9 cellular contexts compared by ENCODE assay signal in the genomic region with DNA sequence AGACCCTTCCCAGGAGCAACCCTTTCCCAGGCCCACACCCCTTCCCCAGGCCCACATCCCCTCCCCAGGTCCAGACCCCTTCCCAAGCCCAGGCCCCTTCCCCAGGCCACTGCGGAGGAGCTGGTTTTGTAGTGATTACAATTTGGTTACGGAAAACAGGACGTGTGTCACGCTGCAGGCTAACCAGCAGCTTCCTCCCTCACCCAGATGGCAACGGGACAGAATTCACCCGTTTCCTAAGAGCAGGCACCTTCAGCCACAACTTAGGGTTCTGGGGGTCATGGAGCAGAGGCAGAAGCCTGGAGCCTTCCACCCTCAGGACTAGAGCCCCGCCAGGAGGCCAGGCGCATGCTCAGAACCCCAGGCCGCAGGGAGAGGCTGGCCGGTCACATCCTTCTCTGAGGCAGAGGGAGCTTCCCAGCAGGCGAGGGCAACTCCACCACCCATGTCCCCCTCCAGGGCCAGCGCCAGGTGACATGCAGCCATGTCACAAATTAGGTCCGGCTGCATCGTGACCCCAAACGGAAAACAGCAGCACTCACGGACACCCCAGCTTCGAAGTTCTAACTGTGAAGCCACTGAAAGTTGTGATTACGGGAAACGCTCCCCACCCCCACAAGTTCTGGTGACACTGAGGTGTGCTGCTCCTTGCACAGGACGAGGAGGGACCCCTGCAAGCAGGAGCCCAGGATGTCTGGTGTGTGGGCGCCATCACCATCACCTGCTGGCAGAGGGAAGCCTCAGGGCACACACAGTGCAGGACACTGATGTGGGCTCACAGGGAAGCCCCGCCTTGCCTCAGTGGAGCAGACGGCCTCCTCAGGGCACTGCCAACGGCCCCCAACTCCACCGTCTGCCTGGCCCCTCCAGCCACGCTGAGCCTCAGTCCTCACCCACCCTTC.
DNase-seq lines count a peak whose midpoint lies in the region; ATAC-seq and TF ChIP-seq lines count a peak whose summit lies in the region.
"Had no signal": no experiment of that assay in that cellular context is flagged by ENCODE, and none has a peak within 500 bp of the region (broad histone marks: within the 10 kb centered on the region; RNA-seq: fewer than 3 reads in every experiment).

No MANE protein-coding gene starts in this region.

- intact Hi-C loops in dendritic cell treated with granulocyte-macrophage colony-stimulating factor and Interleukin-4, amounts not matched to agents 40 ng/mL and 50 ng/mL, for 4 days (cut with micrococcal nuclease) = no loop called here

- no peaks in the 10 kb centered on the region for H3K9me3 Mint-ChIP-seq in dendritic cell treated with granulocyte-macrophage colony-stimulating factor and Interleukin-4, amounts not matched to agents 40 ng/mL and 50 ng/mL, for 4 days
- H3K9me3 Mint-ChIP-seq in stimulated activated effector memory CD8-positive, alpha-beta T cell treated with anti-CD3 and anti-CD28 coated beads, Interleukin-12 subunit alpha, Interleukin-12 subunit beta, amount 100 ng/mL, for 72 hours = no peaks in the 10 kb centered on the region

- peak; percentile 27 for DNase-seq in activated T-cell treated with anti-CD3 and anti-CD28 coated beads, Interleukin-2, amount 50 U/mL, for 1 hour
- no peak for DNase-seq in activated T-cell treated with anti-CD3 and anti-CD28 coated beads for 4 hours
- DNase-seq in NB4 (ENCODE audit: low read depth) = peak; percentile 61
- peak in 1 of 2 donors; percentile 62 for DNase-seq in stimulated activated effector memory CD8-positive, alpha-beta T cell treated with anti-CD3 and anti-CD28 coated beads, Interleukin-12 subunit alpha, Interleukin-12 subunit beta, amount 100 ng/mL, for 72 hours (ENCODE audit: low spot score in 2 of 2)
- no peak for DNase-seq in substantia nigra (lab: John Stamatoyannopoulos, UW)
- no peak for DNase-seq in activated CD4-positive, CD25-positive, alpha-beta regulatory T cell (lab: John Stamatoyannopoulos, UW)
- DNase-seq in NCI-H1105 treated with DMSO at 0.1 percent for 48 hours (lab: John Stamatoyannopoulos, UW) = no peak
- DNase-seq: NCI-H1694 had no signal

- H3K4me1 Mint-ChIP-seq in dendritic cell treated with granulocyte-macrophage colony-stimulating factor and Interleukin-4, amounts not matched to agents 40 ng/mL and 50 ng/mL, for 4 days (ENCODE audit: low read depth) = peaks cover 60% of the 10 kb centered on the region
- peaks cover 50% of the 10 kb centered on the region for H3K4me1 Mint-ChIP-seq in stimulated activated effector memory CD8-positive, alpha-beta T cell treated with anti-CD3 and anti-CD28 coated beads, Interleukin-12 subunit alpha, Interleukin-12 subunit beta, amount 100 ng/mL, for 72 hours

- H3K36me3 Mint-ChIP-seq in dendritic cell treated with granulocyte-macrophage colony-stimulating factor and Interleukin-4, amounts not matched to agents 40 ng/mL and 50 ng/mL, for 4 days (ENCODE audit: low read depth) = peaks cover 7% of the 10 kb centered on the region
- peaks cover 6% of the 10 kb centered on the region for H3K36me3 Mint-ChIP-seq in stimulated activated effector memory CD8-positive, alpha-beta T cell treated with anti-CD3 and anti-CD28 coated beads, Interleukin-12 subunit alpha, Interleukin-12 subunit beta, amount 100 ng/mL, for 72 hours

- no peak overlapping the region for H3K4me3 ChIP-seq in NB4 (ENCODE audit: low read depth, low read length)

- H3K27ac Mint-ChIP-seq in dendritic cell treated with granulocyte-macrophage colony-stimulating factor and Interleukin-4, amounts not matched to agents 40 ng/mL and 50 ng/mL, for 4 days = peak overlapping the region; percentile 50
- peak overlapping the region; percentile 83 for H3K27ac Mint-ChIP-seq in stimulated activated effector memory CD8-positive, alpha-beta T cell treated with anti-CD3 and anti-CD28 coated beads, Interleukin-12 subunit alpha, Interleukin-12 subunit beta, amount 100 ng/mL, for 72 hours

- peak overlapping the region; percentile 37 for H3K4me3 Mint-ChIP-seq in dendritic cell treated with granulocyte-macrophage colony-stimulating factor and Interleukin-4, amounts not matched to agents 40 ng/mL and 50 ng/mL, for 4 days
- peak overlapping the region; percentile 70 for H3K4me3 Mint-ChIP-seq in stimulated activated effector memory CD8-positive, alpha-beta T cell treated with anti-CD3 and anti-CD28 coated beads, Interleukin-12 subunit alpha, Interleukin-12 subunit beta, amount 100 ng/mL, for 72 hours

- no peak for TF ChIP-seq CTCF in NB4 (IDR thresholded peaks at IDR 0.05; ENCODE audit: low read depth, low read length)

- peaks cover 2% of the 10 kb centered on the region for H3K27me3 Mint-ChIP-seq in dendritic cell treated with granulocyte-macrophage colony-stimulating factor and Interleukin-4, amounts not matched to agents 40 ng/mL and 50 ng/mL, for 4 days

- peak; percentile 52 for ATAC-seq in stimulated activated effector memory CD8-positive, alpha-beta T cell treated with anti-CD3 and anti-CD28 coated beads, Interleukin-12 subunit alpha, Interleukin-12 subunit beta, amount 100 ng/mL, for 72 hours

- no peak for TF ChIP-seq POLR2A in NB4 (IDR thresholded peaks at IDR 0.05; ENCODE audit: extremely low read depth, insufficient read length)

- no peak overlapping the region for H3K27ac ChIP-seq in substantia nigra (ENCODE audit: low read depth, low read length, poor library complexity, severe bottlenecking)

Comparison
In these comparisons a context has a peak if more than half of its experiments do, and no peak if none do; other contexts are left out.
1. DNase-seq: peak in activated T-cell treated with anti-CD3 and anti-CD28 coated beads, Interleukin-2, amount 50 U/mL, for 1 hour (single experiment) and NB4 (single experiment); none in activated T-cell treated with anti-CD3 and anti-CD28 coated beads for 4 hours (single experiment), substantia nigra (0 of 49), activated CD4-positive, CD25-positive, alpha-beta regulatory T cell (0 of 4) and NCI-H1105 treated with DMSO at 0.1 percent for 48 hours (single experiment).